ENCODE assay signal across 1 cellular context in the genomic region with DNA sequence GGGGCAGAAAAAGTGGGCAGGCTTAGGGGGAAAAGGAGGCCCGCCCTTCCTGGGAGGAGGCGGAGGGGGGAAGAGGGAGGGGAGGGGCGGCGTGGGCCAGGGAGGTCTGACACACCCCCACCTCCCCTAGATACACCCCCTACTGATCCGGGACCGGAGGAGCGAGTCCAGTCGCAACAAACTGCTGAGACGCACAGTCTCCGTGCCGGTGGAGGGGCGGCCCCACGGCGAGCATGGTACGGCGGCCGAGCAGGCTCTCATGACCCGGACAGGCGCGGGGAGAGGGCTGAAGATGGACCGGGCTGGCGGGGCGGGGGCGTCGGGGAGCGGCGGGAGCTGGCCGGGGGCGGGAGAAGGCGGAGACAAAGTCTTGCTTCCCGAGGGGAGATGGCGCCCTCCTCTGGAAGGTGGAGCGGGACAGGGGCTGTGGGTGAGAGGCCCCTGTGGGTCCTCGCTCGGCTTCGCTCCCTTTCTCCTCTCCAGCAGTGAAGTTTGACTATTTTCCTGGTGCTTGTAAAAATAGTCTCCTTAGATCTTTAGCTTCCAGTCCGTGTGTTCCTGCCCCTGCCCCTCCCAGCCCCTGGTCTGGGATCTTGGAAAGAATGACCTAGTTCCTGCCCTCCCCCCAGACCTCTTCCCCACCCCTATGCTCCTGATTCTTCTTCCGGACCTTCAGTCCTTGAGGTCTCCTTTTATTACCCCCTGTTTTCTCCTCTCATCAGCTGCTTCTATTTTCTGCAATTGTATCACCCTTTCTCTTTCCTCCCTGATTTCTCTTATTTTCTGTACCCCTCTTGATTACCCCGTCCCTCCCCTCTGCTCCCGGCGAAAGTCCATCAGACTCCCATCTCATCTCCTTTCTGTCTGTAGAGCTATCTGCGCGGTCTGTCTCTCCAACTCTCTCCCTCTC.
TF ChIP-seq lines count a peak whose summit lies in the region.

No MANE protein-coding gene starts in this region.

TF ChIP-seq in HepG2, 621 proteins besides CTCF, POLR2A, EP300 and RAD21 (continued from another document and continues in another):
- TF ChIP-seq, protein P1, sequence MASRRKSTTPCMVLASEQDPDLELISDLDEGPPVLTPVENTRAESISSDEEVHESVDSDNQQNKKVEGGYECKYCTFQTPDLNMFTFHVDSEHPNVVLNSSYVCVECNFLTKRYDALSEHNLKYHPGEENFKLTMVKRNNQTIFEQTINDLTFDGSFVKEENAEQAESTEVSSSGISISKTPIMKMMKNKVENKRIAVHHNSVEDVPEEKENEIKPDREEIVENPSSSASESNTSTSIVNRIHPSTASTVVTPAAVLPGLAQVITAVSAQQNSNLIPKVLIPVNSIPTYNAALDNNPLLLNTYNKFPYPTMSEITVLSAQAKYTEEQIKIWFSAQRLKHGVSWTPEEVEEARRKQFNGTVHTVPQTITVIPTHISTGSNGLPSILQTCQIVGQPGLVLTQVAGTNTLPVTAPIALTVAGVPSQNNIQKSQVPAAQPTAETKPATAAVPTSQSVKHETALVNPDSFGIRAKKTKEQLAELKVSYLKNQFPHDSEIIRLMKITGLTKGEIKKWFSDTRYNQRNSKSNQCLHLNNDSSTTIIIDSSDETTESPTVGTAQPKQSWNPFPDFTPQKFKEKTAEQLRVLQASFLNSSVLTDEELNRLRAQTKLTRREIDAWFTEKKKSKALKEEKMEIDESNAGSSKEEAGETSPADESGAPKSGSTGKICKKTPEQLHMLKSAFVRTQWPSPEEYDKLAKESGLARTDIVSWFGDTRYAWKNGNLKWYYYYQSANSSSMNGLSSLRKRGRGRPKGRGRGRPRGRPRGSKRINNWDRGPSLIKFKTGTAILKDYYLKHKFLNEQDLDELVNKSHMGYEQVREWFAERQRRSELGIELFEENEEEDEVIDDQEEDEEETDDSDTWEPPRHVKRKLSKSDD (CRISPR knock-in tag; IDR thresholded peaks at IDR 0.05; ENCODE audit: low read depth) = no peak
- TF ChIP-seq TSC22D2 (CRISPR knock-in tag; IDR thresholded peaks at IDR 0.05; ENCODE audit: borderline replicate concordance) (peak; percentile 32), IRX3 (CRISPR knock-in tag; IDR thresholded peaks at IDR 0.05; ENCODE audit: borderline replicate concordance, low read depth) (no peak), FOXC1 (CRISPR knock-in tag; IDR thresholded peaks at IDR 0.05; ENCODE audit: borderline replicate concordance) (no peak; the same call in 1 of the 2 replicates), ZNF572 (CRISPR knock-in tag; IDR thresholded peaks at IDR 0.05) (no peak), ZNF776 (CRISPR knock-in tag; IDR thresholded peaks at IDR 0.05) (peak; percentile 22; the same call in 1 of the 2 replicates), MAFG (CRISPR knock-in tag; IDR thresholded peaks at IDR 0.05) (no peak), ZNF205 (CRISPR knock-in tag; IDR thresholded peaks at IDR 0.05) (peak; percentile 75), ZNF253 (CRISPR knock-in tag; IDR thresholded peaks at IDR 0.05; ENCODE audit: borderline replicate concordance) (no peak), ZNF720 (CRISPR knock-in tag; IDR thresholded peaks at IDR 0.05) (no peak), PRMT3 (CRISPR knock-in tag; IDR thresholded peaks at IDR 0.05; ENCODE audit: borderline replicate concordance, low read depth) (no peak), SIX4 (CRISPR knock-in tag; IDR thresholded peaks at IDR 0.05) (no peak), ZMYM4 (CRISPR knock-in tag; IDR thresholded peaks at IDR 0.05) (peak; percentile 56; the same call in 1 of the 2 replicates), ERF (CRISPR knock-in tag; IDR thresholded peaks at IDR 0.05) (peak; percentile 40; the same call in 1 of the 2 replicates), SPEN (CRISPR knock-in tag; IDR thresholded peaks at IDR 0.05; ENCODE audit: low read depth) (peak; percentile 60), PHF5A (CRISPR knock-in tag; IDR thresholded peaks at IDR 0.05; ENCODE audit: low read depth, unreplicated experiment) (no peak), KDM2A (CRISPR knock-in tag; IDR thresholded peaks at IDR 0.05; ENCODE audit: borderline replicate concordance, low read depth) (peak; percentile 78; the same call in 1 of the 2 replicates), ZFP36L2 (CRISPR knock-in tag; IDR thresholded peaks at IDR 0.05) (no peak)
- TF ChIP-seq, protein P2, sequence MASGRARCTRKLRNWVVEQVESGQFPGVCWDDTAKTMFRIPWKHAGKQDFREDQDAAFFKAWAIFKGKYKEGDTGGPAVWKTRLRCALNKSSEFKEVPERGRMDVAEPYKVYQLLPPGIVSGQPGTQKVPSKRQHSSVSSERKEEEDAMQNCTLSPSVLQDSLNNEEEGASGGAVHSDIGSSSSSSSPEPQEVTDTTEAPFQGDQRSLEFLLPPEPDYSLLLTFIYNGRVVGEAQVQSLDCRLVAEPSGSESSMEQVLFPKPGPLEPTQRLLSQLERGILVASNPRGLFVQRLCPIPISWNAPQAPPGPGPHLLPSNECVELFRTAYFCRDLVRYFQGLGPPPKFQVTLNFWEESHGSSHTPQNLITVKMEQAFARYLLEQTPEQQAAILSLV (CRISPR knock-in tag; IDR thresholded peaks at IDR 0.05; ENCODE audit: borderline replicate concordance) = no peak
- TF ChIP-seq, protein P3, sequence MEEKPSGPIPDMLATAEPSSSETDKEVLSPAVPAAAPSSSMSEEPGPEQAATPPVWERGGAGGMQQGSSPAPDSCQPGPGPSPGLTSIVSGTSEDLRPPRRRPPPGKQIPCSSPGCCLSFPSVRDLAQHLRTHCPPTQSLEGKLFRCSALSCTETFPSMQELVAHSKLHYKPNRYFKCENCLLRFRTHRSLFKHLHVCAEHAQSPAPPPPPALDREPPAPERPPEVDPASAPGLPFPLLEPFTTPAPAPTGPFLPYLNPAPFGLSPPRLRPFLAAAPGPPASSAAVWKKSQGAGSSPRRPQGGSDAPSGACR (CRISPR knock-in tag; IDR thresholded peaks at IDR 0.05) = peak; percentile 82; the same call in 1 of the 2 replicates
- TF ChIP-seq, protein P4, sequence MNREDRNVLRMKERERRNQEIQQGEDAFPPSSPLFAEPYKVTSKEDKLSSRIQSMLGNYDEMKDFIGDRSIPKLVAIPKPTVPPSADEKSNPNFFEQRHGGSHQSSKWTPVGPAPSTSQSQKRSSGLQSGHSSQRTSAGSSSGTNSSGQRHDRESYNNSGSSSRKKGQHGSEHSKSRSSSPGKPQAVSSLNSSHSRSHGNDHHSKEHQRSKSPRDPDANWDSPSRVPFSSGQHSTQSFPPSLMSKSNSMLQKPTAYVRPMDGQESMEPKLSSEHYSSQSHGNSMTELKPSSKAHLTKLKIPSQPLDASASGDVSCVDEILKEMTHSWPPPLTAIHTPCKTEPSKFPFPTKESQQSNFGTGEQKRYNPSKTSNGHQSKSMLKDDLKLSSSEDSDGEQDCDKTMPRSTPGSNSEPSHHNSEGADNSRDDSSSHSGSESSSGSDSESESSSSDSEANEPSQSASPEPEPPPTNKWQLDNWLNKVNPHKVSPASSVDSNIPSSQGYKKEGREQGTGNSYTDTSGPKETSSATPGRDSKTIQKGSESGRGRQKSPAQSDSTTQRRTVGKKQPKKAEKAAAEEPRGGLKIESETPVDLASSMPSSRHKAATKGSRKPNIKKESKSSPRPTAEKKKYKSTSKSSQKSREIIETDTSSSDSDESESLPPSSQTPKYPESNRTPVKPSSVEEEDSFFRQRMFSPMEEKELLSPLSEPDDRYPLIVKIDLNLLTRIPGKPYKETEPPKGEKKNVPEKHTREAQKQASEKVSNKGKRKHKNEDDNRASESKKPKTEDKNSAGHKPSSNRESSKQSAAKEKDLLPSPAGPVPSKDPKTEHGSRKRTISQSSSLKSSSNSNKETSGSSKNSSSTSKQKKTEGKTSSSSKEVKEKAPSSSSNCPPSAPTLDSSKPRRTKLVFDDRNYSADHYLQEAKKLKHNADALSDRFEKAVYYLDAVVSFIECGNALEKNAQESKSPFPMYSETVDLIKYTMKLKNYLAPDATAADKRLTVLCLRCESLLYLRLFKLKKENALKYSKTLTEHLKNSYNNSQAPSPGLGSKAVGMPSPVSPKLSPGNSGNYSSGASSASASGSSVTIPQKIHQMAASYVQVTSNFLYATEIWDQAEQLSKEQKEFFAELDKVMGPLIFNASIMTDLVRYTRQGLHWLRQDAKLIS (CRISPR knock-in tag; IDR thresholded peaks at IDR 0.05) = no peak
- TF ChIP-seq, protein P5, sequence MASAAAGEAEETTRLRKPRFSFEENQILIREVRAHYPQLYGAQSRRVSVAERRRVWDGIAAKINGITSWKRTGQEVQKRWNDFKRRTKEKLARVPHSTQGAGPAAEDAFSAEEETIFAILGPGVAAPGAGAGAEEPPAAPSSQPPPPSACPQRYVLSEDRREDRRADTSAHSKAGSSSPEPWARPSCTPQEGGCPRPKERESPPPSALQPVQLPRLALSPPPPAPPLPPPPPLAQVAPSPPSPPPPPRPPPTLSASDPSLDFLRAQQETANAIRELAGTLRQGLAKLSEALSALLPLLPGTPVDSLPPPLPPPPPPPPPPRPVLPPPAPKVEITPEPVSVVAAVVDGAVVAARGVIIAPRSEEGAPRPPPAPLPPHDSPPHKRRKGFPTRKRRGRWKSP (CRISPR knock-in tag; IDR thresholded peaks at IDR 0.05) = no peak
- TF ChIP-seq, protein P6, sequence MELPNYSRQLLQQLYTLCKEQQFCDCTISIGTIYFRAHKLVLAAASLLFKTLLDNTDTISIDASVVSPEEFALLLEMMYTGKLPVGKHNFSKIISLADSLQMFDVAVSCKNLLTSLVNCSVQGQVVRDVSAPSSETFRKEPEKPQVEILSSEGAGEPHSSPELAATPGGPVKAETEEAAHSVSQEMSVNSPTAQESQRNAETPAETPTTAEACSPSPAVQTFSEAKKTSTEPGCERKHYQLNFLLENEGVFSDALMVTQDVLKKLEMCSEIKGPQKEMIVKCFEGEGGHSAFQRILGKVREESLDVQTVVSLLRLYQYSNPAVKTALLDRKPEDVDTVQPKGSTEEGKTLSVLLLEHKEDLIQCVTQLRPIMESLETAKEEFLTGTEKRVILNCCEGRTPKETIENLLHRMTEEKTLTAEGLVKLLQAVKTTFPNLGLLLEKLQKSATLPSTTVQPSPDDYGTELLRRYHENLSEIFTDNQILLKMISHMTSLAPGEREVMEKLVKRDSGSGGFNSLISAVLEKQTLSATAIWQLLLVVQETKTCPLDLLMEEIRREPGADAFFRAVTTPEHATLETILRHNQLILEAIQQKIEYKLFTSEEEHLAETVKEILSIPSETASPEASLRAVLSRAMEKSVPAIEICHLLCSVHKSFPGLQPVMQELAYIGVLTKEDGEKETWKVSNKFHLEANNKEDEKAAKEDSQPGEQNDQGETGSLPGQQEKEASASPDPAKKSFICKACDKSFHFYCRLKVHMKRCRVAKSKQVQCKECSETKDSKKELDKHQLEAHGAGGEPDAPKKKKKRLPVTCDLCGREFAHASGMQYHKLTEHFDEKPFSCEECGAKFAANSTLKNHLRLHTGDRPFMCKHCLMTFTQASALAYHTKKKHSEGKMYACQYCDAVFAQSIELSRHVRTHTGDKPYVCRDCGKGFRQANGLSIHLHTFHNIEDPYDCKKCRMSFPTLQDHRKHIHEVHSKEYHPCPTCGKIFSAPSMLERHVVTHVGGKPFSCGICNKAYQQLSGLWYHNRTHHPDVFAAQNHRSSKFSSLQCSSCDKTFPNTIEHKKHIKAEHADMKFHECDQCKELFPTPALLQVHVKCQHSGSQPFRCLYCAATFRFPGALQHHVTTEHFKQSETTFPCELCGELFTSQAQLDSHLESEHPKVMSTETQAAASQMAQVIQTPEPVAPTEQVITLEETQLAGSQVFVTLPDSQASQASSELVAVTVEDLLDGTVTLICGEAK (IDR thresholded peaks at IDR 0.05) = no peak
- TF ChIP-seq, protein P6 (CRISPR knock-in tag; IDR thresholded peaks at IDR 0.05) = 0 out of 2 replicates have a peak, but pooled peaks have one; percentile 26
- TF ChIP-seq, protein P7, sequence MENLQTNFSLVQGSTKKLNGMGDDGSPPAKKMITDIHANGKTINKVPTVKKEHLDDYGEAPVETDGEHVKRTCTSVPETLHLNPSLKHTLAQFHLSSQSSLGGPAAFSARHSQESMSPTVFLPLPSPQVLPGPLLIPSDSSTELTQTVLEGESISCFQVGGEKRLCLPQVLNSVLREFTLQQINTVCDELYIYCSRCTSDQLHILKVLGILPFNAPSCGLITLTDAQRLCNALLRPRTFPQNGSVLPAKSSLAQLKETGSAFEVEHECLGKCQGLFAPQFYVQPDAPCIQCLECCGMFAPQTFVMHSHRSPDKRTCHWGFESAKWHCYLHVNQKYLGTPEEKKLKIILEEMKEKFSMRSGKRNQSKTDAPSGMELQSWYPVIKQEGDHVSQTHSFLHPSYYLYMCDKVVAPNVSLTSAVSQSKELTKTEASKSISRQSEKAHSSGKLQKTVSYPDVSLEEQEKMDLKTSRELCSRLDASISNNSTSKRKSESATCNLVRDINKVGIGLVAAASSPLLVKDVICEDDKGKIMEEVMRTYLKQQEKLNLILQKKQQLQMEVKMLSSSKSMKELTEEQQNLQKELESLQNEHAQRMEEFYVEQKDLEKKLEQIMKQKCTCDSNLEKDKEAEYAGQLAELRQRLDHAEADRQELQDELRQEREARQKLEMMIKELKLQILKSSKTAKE (CRISPR knock-in tag; IDR thresholded peaks at IDR 0.05; ENCODE audit: borderline replicate concordance) = 0 out of 2 replicates have a peak, but pooled peaks have one; percentile 28
- TF ChIP-seq, protein P8, sequence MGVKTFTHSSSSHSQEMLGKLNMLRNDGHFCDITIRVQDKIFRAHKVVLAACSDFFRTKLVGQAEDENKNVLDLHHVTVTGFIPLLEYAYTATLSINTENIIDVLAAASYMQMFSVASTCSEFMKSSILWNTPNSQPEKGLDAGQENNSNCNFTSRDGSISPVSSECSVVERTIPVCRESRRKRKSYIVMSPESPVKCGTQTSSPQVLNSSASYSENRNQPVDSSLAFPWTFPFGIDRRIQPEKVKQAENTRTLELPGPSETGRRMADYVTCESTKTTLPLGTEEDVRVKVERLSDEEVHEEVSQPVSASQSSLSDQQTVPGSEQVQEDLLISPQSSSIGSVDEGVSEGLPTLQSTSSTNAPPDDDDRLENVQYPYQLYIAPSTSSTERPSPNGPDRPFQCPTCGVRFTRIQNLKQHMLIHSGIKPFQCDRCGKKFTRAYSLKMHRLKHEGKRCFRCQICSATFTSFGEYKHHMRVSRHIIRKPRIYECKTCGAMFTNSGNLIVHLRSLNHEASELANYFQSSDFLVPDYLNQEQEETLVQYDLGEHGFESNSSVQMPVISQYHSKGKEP (CRISPR knock-in tag; IDR thresholded peaks at IDR 0.05) = no peak
